1 cellular context compared by ENCODE assay signal in the genomic region with DNA sequence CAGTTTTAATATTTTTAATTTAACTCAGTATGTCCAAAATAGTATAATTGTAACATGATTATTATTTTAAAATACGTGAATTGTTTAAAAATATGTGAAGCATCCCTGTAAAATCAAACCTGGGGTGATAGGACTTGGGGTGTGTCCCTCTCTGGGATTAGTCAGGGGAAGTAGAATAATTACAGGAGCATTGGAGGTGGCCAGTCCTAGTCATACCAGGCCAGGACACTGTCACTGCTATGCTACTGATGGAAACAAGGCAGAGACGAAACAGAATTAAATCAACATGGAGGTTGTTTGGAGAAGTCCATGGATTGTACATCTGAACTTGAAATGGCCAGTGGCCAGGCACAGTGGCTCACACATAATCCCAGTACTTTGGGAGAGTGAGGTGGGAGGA.
TF ChIP-seq lines count a peak whose summit lies in the region.

No MANE protein-coding gene starts in this region.

TF ChIP-seq in K562, 482 proteins besides CTCF, POLR2A, EP300 and RAD21:
- TF ChIP-seq, protein P1, sequence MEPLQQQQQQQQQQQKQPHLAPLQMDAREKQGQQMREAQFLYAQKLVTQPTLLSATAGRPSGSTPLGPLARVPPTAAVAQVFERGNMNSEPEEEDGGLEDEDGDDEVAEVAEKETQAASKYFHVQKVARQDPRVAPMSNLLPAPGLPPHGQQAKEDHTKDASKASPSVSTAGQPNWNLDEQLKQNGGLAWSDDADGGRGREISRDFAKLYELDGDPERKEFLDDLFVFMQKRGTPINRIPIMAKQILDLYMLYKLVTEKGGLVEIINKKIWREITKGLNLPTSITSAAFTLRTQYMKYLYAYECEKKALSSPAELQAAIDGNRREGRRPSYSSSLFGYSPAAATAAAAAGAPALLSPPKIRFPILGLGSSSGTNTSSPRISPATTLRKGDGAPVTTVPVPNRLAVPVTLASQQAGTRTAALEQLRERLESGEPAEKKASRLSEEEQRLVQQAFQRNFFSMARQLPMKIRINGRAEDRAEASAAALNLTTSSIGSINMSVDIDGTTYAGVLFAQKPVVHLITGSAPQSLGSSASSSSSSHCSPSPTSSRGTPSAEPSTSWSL (CRISPR knock-in tag; IDR thresholded peaks at IDR 0.05; ENCODE audit: borderline replicate concordance) = no peak
- TF ChIP-seq NONO (IDR thresholded peaks at IDR 0.05; ENCODE audit: low read depth in 2 of 2, low read length in 1 of 2) = no peak
- no peak for TF ChIP-seq SREBF1 (IDR thresholded peaks at IDR 0.05; ENCODE audit: borderline replicate concordance, low read depth, low read length)
- TF ChIP-seq BRD4 (IDR thresholded peaks at IDR 0.05) = no peak
- TF ChIP-seq POLR3G (IDR thresholded peaks at IDR 0.05; ENCODE audit: extremely low read depth, insufficient read length, insufficient replicate concordance) = no peak
- no peak for TF ChIP-seq PTBP1 (IDR thresholded peaks at IDR 0.05; ENCODE audit: low read depth, low read length)
- TF ChIP-seq XRCC3 (IDR thresholded peaks at IDR 0.05) = no peak
- TF ChIP-seq, protein P2, sequence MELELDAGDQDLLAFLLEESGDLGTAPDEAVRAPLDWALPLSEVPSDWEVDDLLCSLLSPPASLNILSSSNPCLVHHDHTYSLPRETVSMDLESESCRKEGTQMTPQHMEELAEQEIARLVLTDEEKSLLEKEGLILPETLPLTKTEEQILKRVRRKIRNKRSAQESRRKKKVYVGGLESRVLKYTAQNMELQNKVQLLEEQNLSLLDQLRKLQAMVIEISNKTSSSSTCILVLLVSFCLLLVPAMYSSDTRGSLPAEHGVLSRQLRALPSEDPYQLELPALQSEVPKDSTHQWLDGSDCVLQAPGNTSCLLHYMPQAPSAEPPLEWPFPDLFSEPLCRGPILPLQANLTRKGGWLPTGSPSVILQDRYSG (tag; conservative IDR thresholded peaks at IDR 0.05; ENCODE audit: low read depth) = no peak
- no peak for TF ChIP-seq MAFG (tag; conservative IDR thresholded peaks at IDR 0.05)
